ENCODE assay signal across 9 cellular contexts in the genomic region with DNA sequence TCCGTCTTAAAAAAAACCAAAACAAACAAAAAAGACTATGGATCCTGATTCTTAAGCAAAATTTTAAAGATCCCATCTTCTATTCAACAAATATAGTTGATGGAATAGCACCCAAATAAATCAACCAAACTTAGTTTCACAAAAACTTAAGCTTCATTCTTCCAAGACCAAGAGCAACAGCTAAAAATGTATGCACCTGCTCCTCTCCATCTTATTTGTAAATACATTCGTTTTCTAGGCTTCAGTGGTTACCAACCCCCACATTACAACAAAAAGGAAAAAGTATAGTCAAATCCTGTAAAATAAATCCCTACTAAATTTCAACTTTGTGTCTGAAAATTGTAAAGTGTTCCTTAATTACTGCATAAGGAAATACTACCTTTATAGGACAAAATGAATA. TPM values are rescaled to one million over a fixed set of nuclear protein-coding genes. Genes with fewer than 3 reads are reported as not detected.
DNase-seq lines count a peak whose midpoint lies in the region; ATAC-seq, FAIRE-seq and TF ChIP-seq lines count a peak whose summit lies in the region.
"Had no signal": no experiment of that assay in that cellular context is flagged by ENCODE, and none has a peak within 500 bp of the region (broad histone marks: within the 10 kb centered on the region; RNA-seq: fewer than 3 reads in every experiment).

No MANE protein-coding gene starts in this region.

- H3K27ac ChIP-seq in CD4-positive, alpha-beta T cell (ENCODE audit: low read depth, low read length), result no peak overlapping the region
- H3K27ac ChIP-seq in KOPT-K1 (ENCODE audit: low read depth, low read length, poor library complexity, severe bottlenecking), result peak overlapping the region; percentile 99
- peak overlapping the region; percentile 54 for H3K27ac ChIP-seq in astrocyte (ENCODE audit: low read depth, low read length)
- H3K27ac ChIP-seq in osteoblast (ENCODE audit: low read depth, low read length), result peak overlapping the region; percentile 95

- peaks cover 61% of the 10 kb centered on the region for H3K36me3 ChIP-seq in KOPT-K1 (ENCODE audit: insufficient read depth, low read length)
- H3K36me3 ChIP-seq in astrocyte (ENCODE audit: insufficient read depth, low read length), result no peaks in the 10 kb centered on the region
- H3K36me3 ChIP-seq in osteoblast (ENCODE audit: insufficient read depth, low read length), result no peaks in the 10 kb centered on the region
- H3K36me3 ChIP-seq: prostate gland had no signal

- no peak for DNase-seq in CD4-positive, alpha-beta T cell
- DNase-seq in astrocyte (ENCODE audit: low read depth) (no peak), osteoblast (ENCODE audit: insufficient read length, low spot score, missing footprints) (no peak), NCI-H2107 treated with DMSO at 0.1 percent for 48 hours (lab: John Stamatoyannopoulos, UW; ENCODE audit: unreplicated experiment) (no peak), NCI-H748 treated with DMSO at 0.1 percent for 48 hours (lab: John Stamatoyannopoulos, UW) (no peak), Ammon's horn (ENCODE audit: low spot score) (no peak)

- no peak overlapping the region for H3K9ac ChIP-seq in astrocyte (ENCODE audit: low read length)

- H3K9me3 Mint-ChIP-seq in CD4-positive, alpha-beta T cell, result no peaks in the 10 kb centered on the region
- no peaks in the 10 kb centered on the region for H3K9me3 Mint-ChIP-seq in astrocyte (ENCODE audit: unreplicated experiment)

- H3K4me1 Mint-ChIP-seq in CD4-positive, alpha-beta T cell (ENCODE audit: low read depth), result peaks cover 76% of the 10 kb centered on the region
- H3K4me1 Mint-ChIP-seq in astrocyte (ENCODE audit: low read depth, unreplicated experiment), result peaks cover 52% of the 10 kb centered on the region

- H4K20me1 ChIP-seq in astrocyte (ENCODE audit: insufficient read depth, low read length), result peaks cover 81% of the 10 kb centered on the region
- H4K20me1 ChIP-seq in osteoblast (ENCODE audit: insufficient read depth, low read length), result peaks cover 79% of the 10 kb centered on the region

- H2AFZ ChIP-seq in astrocyte (ENCODE audit: low read depth, low read length), result no peak overlapping the region
- no peak overlapping the region for H2AFZ ChIP-seq in osteoblast (ENCODE audit: low read length)

- no peak for TF ChIP-seq CTCF in CD4-positive, alpha-beta T cell (IDR thresholded peaks at IDR 0.05)
- TF ChIP-seq CTCF in astrocyte (IDR thresholded peaks at IDR 0.05; ENCODE audit: insufficient read depth, low read depth, low read length) (no peak), osteoblast (IDR thresholded peaks at IDR 0.05; ENCODE audit: extremely low read depth, low read depth, low read length) (no peak)

- no peaks in the 10 kb centered on the region for H3K27me3 Mint-ChIP-seq in CD4-positive, alpha-beta T cell
- no peaks in the 10 kb centered on the region for H3K27me3 Mint-ChIP-seq in astrocyte (ENCODE audit: low read depth, unreplicated experiment)

- H3K4me3 Mint-ChIP-seq in CD4-positive, alpha-beta T cell, result peak overlapping the region; percentile 91
- peak overlapping the region; percentile 90 for H3K4me3 Mint-ChIP-seq in astrocyte (ENCODE audit: unreplicated experiment)

- intact Hi-C loops in CD4-positive, alpha-beta T cell (cut with DNase I, micrococcal nuclease), result loop anchor here (1.0 to 5.0 kb wide), 2 partner anchors 8 to 37 kb away; no protein-coding TSS in a partner anchor

- H3K4me3 ChIP-seq in astrocyte (ENCODE audit: insufficient read depth, low read depth, low read length) (peak overlapping the region; percentile 34), osteoblast (ENCODE audit: insufficient read depth, low read length) (peak overlapping the region; percentile 93)

- H3K9me3 ChIP-seq in CD4-positive, alpha-beta T cell (ENCODE audit: control insufficient read depth, low read length), result no peaks in the 10 kb centered on the region
- H3K9me3 ChIP-seq in KOPT-K1 (ENCODE audit: insufficient read depth, low read length, poor library complexity, severe bottlenecking) (no peaks in the 10 kb centered on the region), astrocyte (ENCODE audit: insufficient read depth, low read depth, low read length) (no peaks in the 10 kb centered on the region), osteoblast (ENCODE audit: low read depth, low read length) (no peaks in the 10 kb centered on the region)
- H3K9me3 ChIP-seq: prostate gland had no signal

- H3K4me2 ChIP-seq in astrocyte (ENCODE audit: low read length) (peak overlapping the region; percentile 84), osteoblast (ENCODE audit: insufficient read depth, low read length) (peak overlapping the region; percentile 94)

- no peaks in the 10 kb centered on the region for H3K27me3 ChIP-seq in CD4-positive, alpha-beta T cell (ENCODE audit: control insufficient read depth, insufficient read depth, low read length)
- H3K27me3 ChIP-seq in astrocyte (ENCODE audit: insufficient read depth, low read length), result no peaks in the 10 kb centered on the region
- no peaks in the 10 kb centered on the region for H3K27me3 ChIP-seq in osteoblast (ENCODE audit: insufficient read depth, low read length)

- H3K27ac Mint-ChIP-seq in CD4-positive, alpha-beta T cell, result peak overlapping the region; percentile 90
- no peak overlapping the region for H3K27ac Mint-ChIP-seq in astrocyte (ENCODE audit: unreplicated experiment)

- ATAC-seq in CD4-positive, alpha-beta T cell (ENCODE audit: poor library complexity), result no peak
- ATAC-seq in GM18858 (IDR thresholded peaks at IDR 0.05; ENCODE audit: unreplicated experiment), result no peak

- CTCF ChIA-PET in CD4-positive, alpha-beta T cell (lab: Charles Lee), result interaction anchor here (0.6 to 3.1 kb wide), 7 partner anchors 8 to 145 kb away, joined by 3 to 11 read pairs (median 7); no protein-coding TSS in a partner anchor

- H3K79me2 ChIP-seq in astrocyte (ENCODE audit: insufficient read depth, low read length), result peaks cover 85% of the 10 kb centered on the region
- peaks cover 88% of the 10 kb centered on the region for H3K79me2 ChIP-seq in osteoblast (ENCODE audit: insufficient read depth, low read length)

- H3K4me1 ChIP-seq in astrocyte (ENCODE audit: insufficient read depth, low read length) (peaks cover 55% of the 10 kb centered on the region), osteoblast (ENCODE audit: insufficient read depth, low read length) (peaks cover 71% of the 10 kb centered on the region)

- H3K36me3 Mint-ChIP-seq in CD4-positive, alpha-beta T cell (ENCODE audit: low read depth), result peaks cover 25% of the 10 kb centered on the region
- H3K36me3 Mint-ChIP-seq in astrocyte (ENCODE audit: low read depth, unreplicated experiment), result no peaks in the 10 kb centered on the region

- POLR2A ChIA-PET in CD4-positive, alpha-beta T cell (lab: Charles Lee), result interaction anchor here (0.9 to 14.9 kb wide), 10 partner anchors 9 to 289 kb away, joined by 3 to 413 read pairs (median 6); partner anchors contain the start of genes KHDRBS1 and PEF1

- FAIRE-seq in astrocyte (lab: Jason Lieb, UNC), result no peak

RNA-seq across cellular contexts. Expression of gene PTP4A2, which starts 3.9 kb away (rescaled TPM):
- total RNA-seq in CD4-positive, alpha-beta T cell, result 100 to 1,000 TPM; 282 to 287 TPM
- 260 and 271 TPM in 2 replicates for total RNA-seq in astrocyte
- total RNA-seq in osteoblast, result 539 and 568 TPM in 2 replicates
